ENCODE assay signal across 19 cellular contexts in the genomic region with DNA sequence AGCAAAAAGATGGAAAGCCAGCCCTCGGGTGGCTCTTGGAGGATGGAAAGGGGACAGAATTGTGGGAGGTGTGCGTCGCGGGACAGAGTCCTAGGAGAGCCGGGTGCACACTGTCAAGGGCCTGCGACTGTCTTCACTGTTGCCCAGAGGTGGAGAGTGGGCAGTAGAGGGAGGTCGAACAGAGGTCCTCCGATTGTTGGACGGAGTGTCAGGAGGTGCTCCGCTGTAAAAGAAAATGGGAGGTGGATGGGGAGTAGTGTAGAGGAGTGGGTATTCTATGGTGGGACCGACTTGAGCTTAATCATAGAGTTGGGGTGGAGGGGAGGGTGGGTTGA. TPM values are rescaled to one million over a fixed set of nuclear protein-coding genes. Genes with fewer than 3 reads are reported as not detected.
DNase-seq lines count a peak whose midpoint lies in the region; ATAC-seq and TF ChIP-seq lines count a peak whose summit lies in the region.
"Had no signal": no experiment of that assay in that cellular context is flagged by ENCODE, and none has a peak within 500 bp of the region (broad histone marks: within the 10 kb centered on the region; RNA-seq: fewer than 3 reads in every experiment).

No MANE protein-coding gene starts in this region.

- no peaks in the 10 kb centered on the region for H3K9me3 Mint-ChIP-seq in osteocyte (ENCODE audit: unreplicated experiment)
- H3K9me3 Mint-ChIP-seq in HFFc6: no peaks in the 10 kb centered on the region
- H3K9me3 Mint-ChIP-seq: IgD-negative memory B cell had no signal

- peak overlapping the region in 10 of 11 experiments; percentile 72 to 94 (median 80); a peak in 19 of 22 replicates for H3K4me2 ChIP-seq in BLaER1 treated with 17β-estradiol and CSF1 and Interleukin-3, amounts not matched to agents 10 nM and 100 nM
- peak overlapping the region; percentile 92 for H3K4me2 ChIP-seq in hepatocyte

- 0 out of 20 replicates have a peak overlapping the region, but pooled peaks of 1 of the 10 experiments have one; percentile 56 for H3K4me3 ChIP-seq in BLaER1 treated with 17β-estradiol and CSF1 and Interleukin-3, amounts not matched to agents 10 nM and 100 nM
- peak overlapping the region; percentile 60 for H3K4me3 ChIP-seq in HUES48 (ENCODE audit: low read depth, low read length)
- H3K4me3 ChIP-seq in hepatocyte: no peak overlapping the region
- no peak overlapping the region for H3K4me3 ChIP-seq in brain microvascular endothelial cell (ENCODE audit: low read depth, low read length)
- H3K4me3 ChIP-seq: SJSA1 had no signal

- H3K4me1 Mint-ChIP-seq in osteocyte (ENCODE audit: unreplicated experiment): peaks cover 40% of the 10 kb centered on the region
- H3K4me1 Mint-ChIP-seq in HFFc6 (ENCODE audit: low read depth): peaks cover 18% of the 10 kb centered on the region

- H3K9ac ChIP-seq in BLaER1 treated with 17β-estradiol and CSF1 and Interleukin-3, amounts not matched to agents 10 nM and 100 nM: no peak overlapping the region
- H3K9ac ChIP-seq in HUES48 (ENCODE audit: low read depth, low read length): no peak overlapping the region

- H3K4me1 ChIP-seq in BLaER1 treated with 17β-estradiol and CSF1 and Interleukin-3, amounts not matched to agents 10 nM and 100 nM: peaks cover 11 to 87% (median 63%) of the 10 kb centered on the region in 10 experiments
- H3K4me1 ChIP-seq in HUES48 (ENCODE audit: control insufficient read depth, insufficient read depth, low read length) (peaks cover 21% of the 10 kb centered on the region), hepatocyte (ENCODE audit: insufficient read depth) (peaks cover 37% of the 10 kb centered on the region)
- H3K4me1 ChIP-seq: SJSA1 had no signal

- H3K9me2 ChIP-seq in hepatocyte (replicated peaks; ENCODE audit: insufficient read depth): no peaks in the 10 kb centered on the region

- DNase-seq in hepatocyte (ENCODE audit: low spot score): no peak
- DNase-seq in osteocyte (ENCODE audit: extremely low spot score, unreplicated experiment): no peak
- no peak for DNase-seq in HPDE6-E6E7 (ENCODE audit: extremely low spot score)
- no peak for DNase-seq in HFFc6
- no peak for DNase-seq in brain microvascular endothelial cell
- DNase-seq: activated CD4-positive, alpha-beta T cell treated with anti-CD3 and anti-CD28 coated beads for 1 hour; activated CD8-positive, alpha-beta memory T cell treated with anti-CD3 and anti-CD28 coated beads, Interleukin-2, amount 50 U/mL, for 4 hours; activated naive CD4-positive, alpha-beta T cell treated with Interleukin-2 at 50 U/mL for 16 hours; effector CD4-positive, alpha-beta T cell; HCEC 1CT; NCI-H2029; T-helper 9 cell had no signal

- no peak for TF ChIP-seq CTCF in hepatocyte (IDR thresholded peaks at IDR 0.05; ENCODE audit: poor library complexity)
- no peak for TF ChIP-seq CTCF in osteocyte (IDR thresholded peaks at IDR 0.05)
- no peak for TF ChIP-seq CTCF in HFFc6 (IDR thresholded peaks at IDR 0.05)
- TF ChIP-seq CTCF in brain microvascular endothelial cell (IDR thresholded peaks at IDR 0.05; ENCODE audit: low read depth, low read length, missing control alignments): no peak

- in situ Hi-C loops in brain microvascular endothelial cell (cut with HindIII; ENCODE audit: low pct_ligation_motif_present, low sequenced_read_pairs): no loop called here

- no peak overlapping the region for H3K27ac Mint-ChIP-seq in osteocyte (ENCODE audit: unreplicated experiment)
- no peak overlapping the region for H3K27ac Mint-ChIP-seq in HFFc6

- peaks cover 62 to 78% (median 72%) of the 10 kb centered on the region in 11 experiments for H3K27me3 ChIP-seq in BLaER1 treated with 17β-estradiol and CSF1 and Interleukin-3, amounts not matched to agents 10 nM and 100 nM
- H3K27me3 ChIP-seq in HUES48 (ENCODE audit: control insufficient read depth, insufficient read depth, low read length): peaks cover 97% of the 10 kb centered on the region
- peaks cover 23% of the 10 kb centered on the region for H3K27me3 ChIP-seq in hepatocyte
- peaks cover 47% of the 10 kb centered on the region for H3K27me3 ChIP-seq in brain microvascular endothelial cell (replicated peaks)
- H3K27me3 ChIP-seq: body of pancreas had no signal

- H3K9me3 ChIP-seq in BLaER1 treated with 17β-estradiol and CSF1 and Interleukin-3, amounts not matched to agents 10 nM and 100 nM (replicated peaks in 1 of 11): no peaks in the 10 kb centered on the region
- H3K9me3 ChIP-seq in HUES48 (ENCODE audit: control insufficient read depth, insufficient read depth, low read length): no peaks in the 10 kb centered on the region
- H3K9me3 ChIP-seq in hepatocyte (ENCODE audit: low read depth): no peaks in the 10 kb centered on the region
- H3K9me3 ChIP-seq: body of pancreas, heart left ventricle, SJSA1 had no signal

- H3K36me3 Mint-ChIP-seq in osteocyte (ENCODE audit: unreplicated experiment): no peaks in the 10 kb centered on the region
- H3K36me3 Mint-ChIP-seq in HFFc6 (ENCODE audit: low read depth): no peaks in the 10 kb centered on the region

- ATAC-seq in HG02840 (IDR thresholded peaks at IDR 0.05; ENCODE audit: low FRiP score, unreplicated experiment): no peak

- no peaks in the 10 kb centered on the region for H3K36me3 ChIP-seq in BLaER1 treated with 17β-estradiol and CSF1 and Interleukin-3, amounts not matched to agents 10 nM and 100 nM
- H3K36me3 ChIP-seq in HUES48 (ENCODE audit: control insufficient read depth, insufficient read depth, low read length) (no peaks in the 10 kb centered on the region), hepatocyte (replicated peaks; ENCODE audit: insufficient read depth, low read depth) (no peaks in the 10 kb centered on the region), brain microvascular endothelial cell (replicated peaks) (no peaks in the 10 kb centered on the region)
- H3K36me3 ChIP-seq: heart left ventricle, SJSA1 had no signal

- WGBS in hepatocyte (ENCODE audit: low lambda C conversion rate, missing lambda C conversion rate): 65% methylated on average over 11 of the region's 11 CpGs

- H3K27me3 Mint-ChIP-seq in osteocyte (ENCODE audit: unreplicated experiment) (peaks cover 10% of the 10 kb centered on the region), HFFc6 (ENCODE audit: insufficient read depth) (peaks cover 43% of the 10 kb centered on the region)

- no peaks in the 10 kb centered on the region for H3K79me2 ChIP-seq in hepatocyte

- H3K4me3 Mint-ChIP-seq in osteocyte (ENCODE audit: unreplicated experiment) (peak overlapping the region; percentile 60), HFFc6 (no peak overlapping the region)

- H4K20me1 ChIP-seq in BLaER1 treated with 17β-estradiol and CSF1 and Interleukin-3, amounts not matched to agents 10 nM and 100 nM: peaks cover 0 to 27% (median 0%) of the 10 kb centered on the region in 11 experiments; a peak in 6 of 22 replicates
- H4K20me1 ChIP-seq in hepatocyte (ENCODE audit: insufficient read depth, poor library complexity, severe bottlenecking): no peaks in the 10 kb centered on the region

- H3K27ac ChIP-seq in BLaER1 treated with 17β-estradiol and CSF1 and Interleukin-3, amounts not matched to agents 10 nM and 100 nM: no peak overlapping the region
- H3K27ac ChIP-seq in HUES48 (ENCODE audit: low read depth, low read length) (no peak overlapping the region), hepatocyte (no peak overlapping the region), brain microvascular endothelial cell (no peak overlapping the region)
- H3K27ac ChIP-seq: body of pancreas, SJSA1 had no signal

- H2AFZ ChIP-seq in hepatocyte: peak overlapping the region; percentile 67

RNA-seq across cellular contexts. Expression of a gene that starts 43.3 kb away (rescaled TPM):
- total RNA-seq in hepatocyte (5.2 and 11.0 TPM in 2 replicates), osteocyte (10.6 and 11.4 TPM in 2 replicates)
- polyA plus RNA-seq in hepatocyte: 21.2 and 22.0 TPM in 2 replicates
- total RNA-seq in HFFc6 (2021; fragmentation: NEBNext Ultra II Directional; extraction: Animal tissue kit (Norgen Biotek cat#: 25700)): 1 to 10 TPM; 3.0 to 6.6 (median 3.6) TPM
- polyA plus RNA-seq: IgD-negative memory B cell had no signal
